11 cellular contexts compared by ENCODE assay signal in genomic region chr2:80303825-80304521, GRCh38. TPM values are rescaled to one million over a fixed set of nuclear protein-coding genes. Genes with fewer than 3 reads are reported as not detected.
A peak's percentile ranks its signal among the peaks of the same experiment; 100 is the strongest.
DNase-seq lines count a peak whose midpoint lies in the region; ATAC-seq and TF ChIP-seq lines count a peak whose summit lies in the region.
"Had no signal": no experiment of that assay in that cellular context is flagged by ENCODE, and none has a peak within 500 bp of the region (broad histone marks: within the 10 kb centered on the region; RNA-seq: fewer than 3 reads in every experiment).

No MANE protein-coding gene starts in this region.

- peaks cover 85% of the 10 kb centered on the region for H3K27me3 Mint-ChIP-seq in neural crest cell (ENCODE audit: low read depth)

- peaks cover 0 to 17% (median 6%) of the 10 kb centered on the region in 4 donors for H3K4me1 ChIP-seq in tibial artery

- H3K27ac Mint-ChIP-seq in neural crest cell (ENCODE audit: unreplicated experiment), result peak overlapping the region; percentile 82

- H3K4me3 Mint-ChIP-seq in neural crest cell, result peak overlapping the region; percentile 92

- peaks cover 30% of the 10 kb centered on the region for H3K4me1 Mint-ChIP-seq in neural crest cell

- H3K9me3 Mint-ChIP-seq in neural crest cell, result no peaks in the 10 kb centered on the region

- peaks cover 2% of the 10 kb centered on the region for H3K36me3 Mint-ChIP-seq in neural crest cell (ENCODE audit: low read depth)

- no peak overlapping the region for H3K27ac ChIP-seq in tibial artery

- DNase-seq in Ammon's horn (ENCODE audit: low spot score) (peak; percentile 54), NCI-H2227 treated with DMSO at 0.1 percent for 48 hours (lab: John Stamatoyannopoulos, UW) (peak; percentile 72), fibroblast of pulmonary artery (ENCODE audit: low read depth) (no peak), neural crest cell (ENCODE audit: low read depth, low spot score) (peak; percentile 57), cerebellar cortex (ENCODE audit: low spot score) (no peak), tibial artery (no peak), hepatic stellate cell (ENCODE audit: low spot score) (no peak)
- DNase-seq: Calu3 had no signal

- H3K4me3 ChIP-seq in fibroblast of pulmonary artery (replicated peaks; ENCODE audit: low read depth, low read length), result peak overlapping the region; percentile 27
- H3K4me3 ChIP-seq in tibial artery, result peak overlapping the region in 1 of 2 donors; percentile 8

- TF ChIP-seq CTCF in fibroblast of pulmonary artery (IDR thresholded peaks at IDR 0.05; ENCODE audit: low read length, missing control alignments), result no peak
- TF ChIP-seq CTCF in neural crest cell (conservative IDR thresholded peaks at IDR 0.05), result no peak
- TF ChIP-seq CTCF in tibial artery (IDR thresholded peaks at IDR 0.05), result no peak

- intact Hi-C loops in tibial artery (cut with DNase I; ENCODE audit: low total_unique reads), result no loop called here

- peaks cover 0 to 35% of the 10 kb centered on the region in 2 donors for H3K27me3 ChIP-seq in tibial artery

- no peaks in the 10 kb centered on the region for H3K9me3 ChIP-seq in tibial artery

- ATAC-seq in GM18502 (IDR thresholded peaks at IDR 0.05; ENCODE audit: poor library complexity, unreplicated experiment), result no peak

- H3K36me3 ChIP-seq in tibial artery, result no peaks in the 10 kb centered on the region

RNA-seq across cellular contexts. Expression of gene LRRTM1, which starts 0.6 kb away (rescaled TPM):
- 1.4 and 1.5 TPM in 2 replicates for total RNA-seq in neural crest cell
- total RNA-seq: bronchial epithelial cell, Calu3, NCI-H460 had no signal

Comparison
In these comparisons a context has a peak if more than half of its experiments do, and no peak if none do; other contexts are left out.
1. DNase-seq: peak in Ammon's horn (single experiment), NCI-H2227 treated with DMSO at 0.1 percent for 48 hours (single experiment) and neural crest cell (single experiment); none in fibroblast of pulmonary artery (single experiment), cerebellar cortex (single experiment), tibial artery (0 of 2) and hepatic stellate cell (single experiment).